Comparison of ENCODE assay signal across 8 cellular contexts in the genomic region with DNA sequence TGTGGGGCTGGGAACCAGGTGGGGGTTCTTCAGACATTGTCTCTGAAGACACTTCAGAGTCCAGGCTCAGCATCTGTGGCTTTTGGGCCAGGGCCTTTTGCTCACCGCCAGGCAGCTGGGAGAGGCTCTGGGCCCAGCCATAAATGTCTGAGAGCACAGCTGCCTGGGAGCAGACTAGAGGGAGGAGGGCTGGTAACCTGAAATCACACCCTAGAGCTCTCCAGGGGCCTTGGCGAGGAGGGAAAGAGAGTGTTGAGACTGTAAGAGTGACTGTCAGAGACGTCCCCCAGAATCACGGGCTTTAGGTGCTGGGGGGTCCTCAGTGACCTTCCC. TPM values are rescaled to one million over a fixed set of nuclear protein-coding genes. Genes with fewer than 3 reads are reported as not detected.
A peak's percentile ranks its signal among the peaks of the same experiment; 100 is the strongest.
DNase-seq lines count a peak whose midpoint lies in the region; ATAC-seq, FAIRE-seq and TF ChIP-seq lines count a peak whose summit lies in the region.

No MANE protein-coding gene starts in this region.

- peaks cover 24% of the 10 kb centered on the region for H3K4me1 Mint-ChIP-seq in osteocyte (ENCODE audit: unreplicated experiment)

- H3K27me3 ChIP-seq in GM06990 (replicated peaks; ENCODE audit: control insufficient read depth, insufficient read depth, low read length) (no peaks in the 10 kb centered on the region), duodenal mucosa (ENCODE audit: control insufficient read depth in 1 of 2, insufficient read depth in 2 of 2, low read length in 2 of 2) (no peaks in the 10 kb centered on the region)

- no peaks in the 10 kb centered on the region for H3K27me3 Mint-ChIP-seq in osteocyte (ENCODE audit: unreplicated experiment)

- H3K9me3 Mint-ChIP-seq in osteocyte (ENCODE audit: unreplicated experiment): no peaks in the 10 kb centered on the region

- H3K9me3 ChIP-seq in duodenal mucosa (ENCODE audit: control insufficient read depth in 1 of 2, low read length in 2 of 2): no peaks in the 10 kb centered on the region

- FAIRE-seq in frontal cortex (lab: Jason Lieb, UNC): no peak

- no peak for DNase-seq in GM06990 (ENCODE audit: extremely low read depth, insufficient read length)
- DNase-seq in NB4 (ENCODE audit: low read depth): no peak
- DNase-seq in osteocyte (ENCODE audit: extremely low spot score, unreplicated experiment): no peak
- no peak for DNase-seq in HuH-7.5 (ENCODE audit: low spot score)
- DNase-seq in frontal cortex (ENCODE audit: low spot score in 2 of 2): no peak

- ATAC-seq in HG02981 (IDR thresholded peaks at IDR 0.05; ENCODE audit: unreplicated experiment): no peak
- ATAC-seq in HG03108 (IDR thresholded peaks at IDR 0.05; ENCODE audit: unreplicated experiment): no peak

- H3K36me3 Mint-ChIP-seq in osteocyte (ENCODE audit: unreplicated experiment): no peaks in the 10 kb centered on the region

- no peak for TF ChIP-seq POLR2A in NB4 (IDR thresholded peaks at IDR 0.05; ENCODE audit: extremely low read depth, insufficient read length)

- H3K4me3 Mint-ChIP-seq in osteocyte (ENCODE audit: unreplicated experiment): no peak overlapping the region

- peak overlapping the region; percentile 58 for H3K4me3 ChIP-seq in GM06990 (replicated peaks; ENCODE audit: low read depth, low read length)
- H3K4me3 ChIP-seq in NB4 (ENCODE audit: low read depth, low read length): peak overlapping the region; percentile 56
- peak overlapping the region; percentile 70 to 77 for H3K4me3 ChIP-seq in duodenal mucosa (ENCODE audit: low read depth in 1 of 2, low read length in 2 of 2)

- peak overlapping the region; percentile 64 for H3K27ac Mint-ChIP-seq in osteocyte (ENCODE audit: unreplicated experiment)

- H3K4me1 ChIP-seq in duodenal mucosa (ENCODE audit: control insufficient read depth in 1 of 2, insufficient read depth in 2 of 2, low read length in 2 of 2): peaks cover 42 to 64% of the 10 kb centered on the region in 2 donors

- H3K9ac ChIP-seq in duodenal mucosa (ENCODE audit: low read depth in 1 of 2, low read length in 2 of 2): peak overlapping the region; percentile 67 to 89

- TF ChIP-seq CTCF in GM06990 (IDR thresholded peaks at IDR 0.05; ENCODE audit: insufficient read depth, low read length, poor library complexity, severe bottlenecking): no peak
- no peak for TF ChIP-seq CTCF in NB4 (IDR thresholded peaks at IDR 0.05; ENCODE audit: low read depth, low read length)
- no peak for TF ChIP-seq CTCF in osteocyte (IDR thresholded peaks at IDR 0.05)

- H3K27ac ChIP-seq in duodenal mucosa (ENCODE audit: low read depth, low read length): peak overlapping the region; percentile 85

- H3K36me3 ChIP-seq in GM06990 (ENCODE audit: control insufficient read depth, insufficient read depth, low read length) (peaks cover 10% of the 10 kb centered on the region), duodenal mucosa (ENCODE audit: control insufficient read depth in 1 of 2, insufficient read depth in 2 of 2, low read length in 2 of 2) (peaks cover 9 to 18% of the 10 kb centered on the region in 2 donors)

RNA-seq across cellular contexts. Expression of a gene that starts 4.1 kb away (rescaled TPM):
- 24.3 and 25.9 TPM in 2 replicates for total RNA-seq in osteocyte
- total RNA-seq in frontal cortex: 4.9 TPM

RNA-seq across cellular contexts. Expression of a gene that starts 11.0 kb away (rescaled TPM):
- total RNA-seq in osteocyte (23.9 and 25.0 TPM in 2 replicates), frontal cortex (6.1 TPM)

RNA-seq across cellular contexts. Expression of a gene that starts 19.3 kb away (rescaled TPM):
- 1.5 and 1.6 TPM in 2 replicates for total RNA-seq in osteocyte
- total RNA-seq in frontal cortex: 2.0 TPM

RNA-seq across cellular contexts. Expression of a gene that starts 55.0 kb away (rescaled TPM):
- total RNA-seq in osteocyte: 52.5 and 55.7 TPM in 2 replicates
- total RNA-seq in frontal cortex: 29.3 TPM
